Comparison of ENCODE assay signal across 8 cellular contexts in genomic region chr20:45798935-45799642, GRCh38. TPM values are rescaled to one million over a fixed set of nuclear protein-coding genes. Genes with fewer than 3 reads are reported as not detected.
DNase-seq lines count a peak whose midpoint lies in the region; ATAC-seq and TF ChIP-seq lines count a peak whose summit lies in the region.

No MANE protein-coding gene starts in this region.

- TF ChIP-seq CTCF in GM12865 (IDR thresholded peaks at IDR 0.05; ENCODE audit: insufficient read depth, low read depth, low read length, missing control alignments) (peak; percentile 81), NB4 (IDR thresholded peaks at IDR 0.05; ENCODE audit: low read depth, low read length) (peak; percentile 83), sigmoid colon (IDR thresholded peaks at IDR 0.05) (peak; percentile 25 to 72 (median 66))

- WGBS in sigmoid colon, 2 donors = 30 to 36% methylated on average over 4 of the region's 4 CpGs

- ATAC-seq in left cardiac atrium (peak; percentile 81 to 86), HG02981 (IDR thresholded peaks at IDR 0.05; ENCODE audit: unreplicated experiment) (no peak), GM21737 (IDR thresholded peaks at IDR 0.05; ENCODE audit: unreplicated experiment) (no peak)

- no peaks in the 10 kb centered on the region for H3K9me3 ChIP-seq in sigmoid colon

- peak overlapping the region; percentile 14 to 55 (median 26) for H3K27ac ChIP-seq in sigmoid colon

- H3K4me3 ChIP-seq in GM12865 (ENCODE audit: low read depth, low read length) = no peak overlapping the region
- no peak overlapping the region for H3K4me3 ChIP-seq in NB4 (ENCODE audit: low read depth, low read length)
- no peak overlapping the region for H3K4me3 ChIP-seq in sigmoid colon

- H3K27me3 ChIP-seq in sigmoid colon = no peaks in the 10 kb centered on the region

- intact Hi-C loops in left cardiac atrium (cut with DNase I) (no loop called here), sigmoid colon (cut with DNase I) (loop anchor here (2.0 to 10.0 kb wide), 2 partner anchors 92 to 286 kb away; partner anchors contain the start of genes CTSA, NCOA5 and NEURL2)

- peaks cover 0 to 7% (median 4%) of the 10 kb centered on the region in 4 donors for H3K4me1 ChIP-seq in sigmoid colon

- DNase-seq in GM12865 (ENCODE audit: low read depth) (peak; percentile 69), NB4 (ENCODE audit: low read depth) (peak; percentile 75), SKM-1 (lab: John Stamatoyannopoulos, UW; ENCODE audit: unreplicated experiment) (peak; percentile 58), left cardiac atrium (peak; percentile 44), sigmoid colon (no peak)
- peak; percentile 61 for DNase-seq in activated naive CD4-positive, alpha-beta T cell treated with anti-CD3 and anti-CD28 coated beads, Interleukin-2, amount 50 U/mL, for 16 hours

- TF ChIP-seq EP300 in sigmoid colon (IDR thresholded peaks at IDR 0.05) = no peak

- TF ChIP-seq POLR2A in NB4 (IDR thresholded peaks at IDR 0.05; ENCODE audit: extremely low read depth, insufficient read length) (no peak), sigmoid colon (IDR thresholded peaks at IDR 0.05) (no peak)

- peaks cover 29 to 70% (median 51%) of the 10 kb centered on the region in 4 donors for H3K36me3 ChIP-seq in sigmoid colon

RNA-seq across cellular contexts. Expression of gene DNTTIP1, which starts 7.3 kb away (rescaled TPM):
- 10 to 100 TPM; 18.2 to 18.9 TPM for total RNA-seq in left cardiac atrium
- 10 to 100 TPM; 33.0 to 59.9 (median 40.6) TPM for total RNA-seq in sigmoid colon
- 100 to 1,000 TPM in 1 of 3 donors, 10 to 100 TPM in 2; 51.9 to 107 (median 71.4) TPM for polyA plus RNA-seq in sigmoid colon

RNA-seq across cellular contexts. Expression of gene WFDC3, which starts 7.4 kb away (rescaled TPM):
- total RNA-seq in left cardiac atrium (under 1 TPM in 1 of 2 donors, not detected in 1; 0.39 TPM), sigmoid colon (1 to 10 TPM in 3 of 4 donors, not detected in 1; 2.9 to 7.7 (median 3.9) TPM)
- polyA plus RNA-seq in sigmoid colon = 10 to 100 TPM in 2 of 3 donors, 1 to 10 TPM in 1; 4.6 to 19.2 (median 13.9) TPM

RNA-seq across cellular contexts. Expression of gene UBE2C, which starts 13.4 kb away (rescaled TPM):
- 1 to 10 TPM in 1 of 2 donors, under 1 TPM in 1; 0.73 to 1.6 TPM for total RNA-seq in left cardiac atrium
- 1 to 10 TPM in 1 of 4 donors, not detected in 3; 3.3 TPM for total RNA-seq in sigmoid colon
- polyA plus RNA-seq in sigmoid colon = 10 to 100 TPM; 12.6 to 90.3 (median 29.6) TPM

RNA-seq across cellular contexts. Expression of gene TNNC2, which starts 28.0 kb away (rescaled TPM):
- total RNA-seq in left cardiac atrium = under 1 TPM in 1 of 2 donors, not detected in 1; 0.32 TPM
- 1 to 10 TPM in 1 of 4 donors, under 1 TPM in 1, not detected in 2; 0.95 to 1.6 TPM for total RNA-seq in sigmoid colon
- 10 to 100 TPM in 2 of 3 donors, 1 to 10 TPM in 1; 2.9 to 15.6 (median 10.2) TPM for polyA plus RNA-seq in sigmoid colon

RNA-seq across cellular contexts. Expression of gene SNX21, which starts 34.5 kb away (rescaled TPM):
- 10 to 100 TPM; 23.2 to 30.2 TPM for total RNA-seq in left cardiac atrium
- 10 to 100 TPM; 46.7 to 82.5 (median 52.2) TPM for total RNA-seq in sigmoid colon
- 10 to 100 TPM; 10.4 to 16.8 (median 15.2) TPM for polyA plus RNA-seq in sigmoid colon

Comparison
In these comparisons a context has a peak if more than half of its experiments do, and no peak if none do; other contexts are left out.
1. ATAC-seq: peak in left cardiac atrium (2 of 2); none in HG02981 (single experiment) and GM21737 (single experiment).
2. Peak in every context shown above with its lines, with median percentiles within 50 percentile points of each other: CTCF ChIP-seq.